In genomic region chr1:156572663-156573018, GRCh38 we compare ENCODE assay signal across 1 cellular context.
TF ChIP-seq lines count a peak whose summit lies in the region.

No MANE protein-coding gene starts in this region.

TF ChIP-seq in GM12878, 131 proteins besides CTCF, POLR2A, EP300 and RAD21:
- TF ChIP-seq TCF3 (IDR thresholded peaks at IDR 0.05; ENCODE audit: borderline replicate concordance, insufficient read depth, low read depth, low read length): 0 out of 2 replicates have a peak, but pooled peaks have one; percentile 47
- no peak for TF ChIP-seq IKZF1 (conservative IDR thresholded peaks at IDR 0.05)
- TF ChIP-seq HDAC2 (IDR thresholded peaks at IDR 0.05): no peak
- TF ChIP-seq NBN (IDR thresholded peaks at IDR 0.05): no peak
- TF ChIP-seq IKZF2 (IDR thresholded peaks at IDR 0.05): no peak
- no peak for TF ChIP-seq STAT1 (conservative IDR thresholded peaks at IDR 0.05)
- TF ChIP-seq EED (IDR thresholded peaks at IDR 0.05; ENCODE audit: low read depth): 0 out of 2 replicates have a peak, but pooled peaks have one; percentile 26
- TF ChIP-seq, protein P1, sequence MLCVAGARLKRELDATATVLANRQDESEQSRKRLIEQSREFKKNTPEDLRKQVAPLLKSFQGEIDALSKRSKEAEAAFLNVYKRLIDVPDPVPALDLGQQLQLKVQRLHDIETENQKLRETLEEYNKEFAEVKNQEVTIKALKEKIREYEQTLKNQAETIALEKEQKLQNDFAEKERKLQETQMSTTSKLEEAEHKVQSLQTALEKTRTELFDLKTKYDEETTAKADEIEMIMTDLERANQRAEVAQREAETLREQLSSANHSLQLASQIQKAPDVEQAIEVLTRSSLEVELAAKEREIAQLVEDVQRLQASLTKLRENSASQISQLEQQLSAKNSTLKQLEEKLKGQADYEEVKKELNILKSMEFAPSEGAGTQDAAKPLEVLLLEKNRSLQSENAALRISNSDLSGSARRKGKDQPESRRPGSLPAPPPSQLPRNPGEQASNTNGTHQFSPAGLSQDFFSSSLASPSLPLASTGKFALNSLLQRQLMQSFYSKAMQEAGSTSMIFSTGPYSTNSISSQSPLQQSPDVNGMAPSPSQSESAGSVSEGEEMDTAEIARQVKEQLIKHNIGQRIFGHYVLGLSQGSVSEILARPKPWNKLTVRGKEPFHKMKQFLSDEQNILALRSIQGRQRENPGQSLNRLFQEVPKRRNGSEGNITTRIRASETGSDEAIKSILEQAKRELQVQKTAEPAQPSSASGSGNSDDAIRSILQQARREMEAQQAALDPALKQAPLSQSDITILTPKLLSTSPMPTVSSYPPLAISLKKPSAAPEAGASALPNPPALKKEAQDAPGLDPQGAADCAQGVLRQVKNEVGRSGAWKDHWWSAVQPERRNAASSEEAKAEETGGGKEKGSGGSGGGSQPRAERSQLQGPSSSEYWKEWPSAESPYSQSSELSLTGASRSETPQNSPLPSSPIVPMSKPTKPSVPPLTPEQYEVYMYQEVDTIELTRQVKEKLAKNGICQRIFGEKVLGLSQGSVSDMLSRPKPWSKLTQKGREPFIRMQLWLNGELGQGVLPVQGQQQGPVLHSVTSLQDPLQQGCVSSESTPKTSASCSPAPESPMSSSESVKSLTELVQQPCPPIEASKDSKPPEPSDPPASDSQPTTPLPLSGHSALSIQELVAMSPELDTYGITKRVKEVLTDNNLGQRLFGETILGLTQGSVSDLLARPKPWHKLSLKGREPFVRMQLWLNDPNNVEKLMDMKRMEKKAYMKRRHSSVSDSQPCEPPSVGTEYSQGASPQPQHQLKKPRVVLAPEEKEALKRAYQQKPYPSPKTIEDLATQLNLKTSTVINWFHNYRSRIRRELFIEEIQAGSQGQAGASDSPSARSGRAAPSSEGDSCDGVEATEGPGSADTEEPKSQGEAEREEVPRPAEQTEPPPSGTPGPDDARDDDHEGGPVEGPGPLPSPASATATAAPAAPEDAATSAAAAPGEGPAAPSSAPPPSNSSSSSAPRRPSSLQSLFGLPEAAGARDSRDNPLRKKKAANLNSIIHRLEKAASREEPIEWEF (IDR thresholded peaks at IDR 0.05; ENCODE audit: insufficient replicate concordance, low read depth, low read length): no peak
- TF ChIP-seq SUPT20H (IDR thresholded peaks at IDR 0.05; ENCODE audit: borderline replicate concordance, control insufficient read depth, low read depth, low read length): no peak
- TF ChIP-seq CBX3 (IDR thresholded peaks at IDR 0.05; ENCODE audit: borderline replicate concordance, low read depth): no peak
